11 cellular contexts compared by ENCODE assay signal in genomic region chr13:46662690-46663089, GRCh38.
DNase-seq lines count a peak whose midpoint lies in the region; ATAC-seq, FAIRE-seq and TF ChIP-seq lines count a peak whose summit lies in the region.
"Had no signal": no experiment of that assay in that cellular context is flagged by ENCODE, and none has a peak within 500 bp of the region (broad histone marks: within the 10 kb centered on the region; RNA-seq: fewer than 3 reads in every experiment).

No MANE protein-coding gene starts in this region.

- no peak overlapping the region for H2AFZ ChIP-seq in endothelial cell of umbilical vein (ENCODE audit: low read depth, low read length)

- peak overlapping the region; percentile 12 for H3K4me2 ChIP-seq in endothelial cell of umbilical vein (ENCODE audit: insufficient read depth, low read length)

- H4K20me1 ChIP-seq in endothelial cell of umbilical vein (replicated peaks; ENCODE audit: control insufficient read depth, extremely low read depth, insufficient read depth, low read length) = no peaks in the 10 kb centered on the region

- H3K79me2 ChIP-seq in endothelial cell of umbilical vein (ENCODE audit: control insufficient read depth, insufficient read depth, low read length) = peaks cover 17% of the 10 kb centered on the region

- DNase-seq in GM20000 (ENCODE audit: low spot score) (peak; percentile 24), endothelial cell of umbilical vein (ENCODE audit: low read depth, low spot score) (no peak), HT-29 (ENCODE audit: low spot score) (no peak), breast epithelium (ENCODE audit: low spot score in 2 of 2) (no peak), NCI-H2081 (lab: John Stamatoyannopoulos, UW) (no peak)
- DNase-seq: activated naive CD4-positive, alpha-beta T cell treated with Interleukin-2 at 50 U/mL for 16 hours; NCI-H1694; sigmoid colon had no signal

- FAIRE-seq in endothelial cell of umbilical vein (lab: Jason Lieb, UNC) = no peak

- H3K9me3 ChIP-seq in endothelial cell of umbilical vein (replicated peaks; ENCODE audit: control insufficient read depth, insufficient read depth, low read length) (no peaks in the 10 kb centered on the region), breast epithelium (no peaks in the 10 kb centered on the region)
- H3K9me3 ChIP-seq: sigmoid colon had no signal

- H3K9me1 ChIP-seq in endothelial cell of umbilical vein (replicated peaks; ENCODE audit: control insufficient read depth, extremely low read depth, insufficient read depth, low read length) = no peaks in the 10 kb centered on the region

- H3K9ac ChIP-seq in endothelial cell of umbilical vein (replicated peaks; ENCODE audit: extremely low read depth, insufficient read depth, low read length) = no peak overlapping the region

- H3K27ac ChIP-seq in endothelial cell of umbilical vein (ENCODE audit: insufficient read depth, low read depth, low read length) = peak overlapping the region; percentile 46
- peak overlapping the region in 1 of 2 donors; percentile 60 for H3K27ac ChIP-seq in breast epithelium

- no peak for TF ChIP-seq POLR2A in endothelial cell of umbilical vein (IDR thresholded peaks at IDR 0.05; ENCODE audit: low read depth, low read length)
- no peak for TF ChIP-seq POLR2A in breast epithelium (IDR thresholded peaks at IDR 0.05)

- H3K4me3 ChIP-seq in endothelial cell of umbilical vein (replicated peaks in 1 of 3; ENCODE audit: insufficient read depth in 1 of 3, low read depth in 1 of 3, low read length in 3 of 3) = no peak overlapping the region
- no peak overlapping the region for H3K4me3 ChIP-seq in breast epithelium
- H3K4me3 ChIP-seq: sigmoid colon had no signal

- intact Hi-C loops in endothelial cell of umbilical vein (cut with micrococcal nuclease) = loop anchor here (1.0 to 2.0 kb wide), 3 partner anchors 7 to 109 kb away; partner anchors contain the start of gene LRCH1
- intact Hi-C loops in breast epithelium (cut with DNase I; ENCODE audit: low total_unique reads) = no loop called here

- dilution Hi-C loops in endothelial cell of umbilical vein (cut with MboI; ENCODE audit: extremely low pct_ligation_motif_present, low sequenced_read_pairs) = no loop called here

- ATAC-seq in GM18499 (IDR thresholded peaks at IDR 0.05; ENCODE audit: insufficient read depth, unreplicated experiment) (peak; percentile 38), HG03066 (IDR thresholded peaks at IDR 0.05; ENCODE audit: low read depth, unreplicated experiment) (peak; percentile 66), HG03442 (IDR thresholded peaks at IDR 0.05; ENCODE audit: unreplicated experiment) (no peak)

- H3K36me3 ChIP-seq in endothelial cell of umbilical vein (ENCODE audit: control insufficient read depth in 2 of 2, extremely low read depth in 1 of 2, insufficient read depth in 2 of 2, low read length in 2 of 2) = no peaks in the 10 kb centered on the region
- H3K36me3 ChIP-seq in breast epithelium = no peaks in the 10 kb centered on the region
- H3K36me3 ChIP-seq: sigmoid colon had no signal

- CTCF ChIA-PET in endothelial cell of umbilical vein (lab: Charles Lee) = interaction anchor here (0.9 to 1.9 kb wide), 4 partner anchors 8 to 110 kb away, joined by 3 to 6 read pairs (median 3); no protein-coding TSS in a partner anchor

- POLR2A ChIA-PET in endothelial cell of umbilical vein (lab: Charles Lee) = no interaction called here

- peaks cover 37% of the 10 kb centered on the region for H3K4me1 ChIP-seq in endothelial cell of umbilical vein (ENCODE audit: control insufficient read depth, extremely low read depth, insufficient read depth, low read length)
- H3K4me1 ChIP-seq in breast epithelium = peaks cover 0 to 15% of the 10 kb centered on the region in 2 donors

- no peaks in the 10 kb centered on the region for H3K27me3 ChIP-seq in endothelial cell of umbilical vein (ENCODE audit: control insufficient read depth in 2 of 2, insufficient read depth in 2 of 2, low read length in 2 of 2)
- no peaks in the 10 kb centered on the region for H3K27me3 ChIP-seq in breast epithelium
- H3K27me3 ChIP-seq: sigmoid colon had no signal

- TF ChIP-seq CTCF in GM20000 (IDR thresholded peaks at IDR 0.05; ENCODE audit: extremely low read depth, missing control alignments) = no peak
- no peak for TF ChIP-seq CTCF in endothelial cell of umbilical vein (IDR thresholded peaks at IDR 0.05; ENCODE audit: extremely low read depth in 1 of 2, insufficient read depth in 1 of 2, low read depth in 1 of 2, low read length in 2 of 2)
- no peak for TF ChIP-seq CTCF in breast epithelium (IDR thresholded peaks at IDR 0.05)

- no TSS peak for BruUV-seq in endothelial cell of umbilical vein (replicated peaks; lab: Mats Ljungman, UMichigan)

TF ChIP-seq in endothelial cell of umbilical vein, 7 proteins besides CTCF, POLR2A, EP300 and RAD21:
- TF ChIP-seq EZH2 (IDR thresholded peaks at IDR 0.05; ENCODE audit: borderline replicate concordance, low read depth, low read length, severe bottlenecking) (no peak), FOS (IDR thresholded peaks at IDR 0.05; ENCODE audit: borderline replicate concordance, insufficient read depth, low read length) (no peak), JUN (IDR thresholded peaks at IDR 0.05; ENCODE audit: borderline replicate concordance, insufficient read depth, insufficient read length, low read depth) (no peak), POLR2AphosphoS5 (IDR thresholded peaks at IDR 0.05; ENCODE audit: insufficient read depth, low read depth, low read length) (no peak), MYC (IDR thresholded peaks at IDR 0.05; ENCODE audit: low read depth, low read length) (no peak), MAX (IDR thresholded peaks at IDR 0.05; ENCODE audit: insufficient read depth, insufficient read length) (no peak)
